ENCODE assay signal across 15 cellular contexts in the genomic region with DNA sequence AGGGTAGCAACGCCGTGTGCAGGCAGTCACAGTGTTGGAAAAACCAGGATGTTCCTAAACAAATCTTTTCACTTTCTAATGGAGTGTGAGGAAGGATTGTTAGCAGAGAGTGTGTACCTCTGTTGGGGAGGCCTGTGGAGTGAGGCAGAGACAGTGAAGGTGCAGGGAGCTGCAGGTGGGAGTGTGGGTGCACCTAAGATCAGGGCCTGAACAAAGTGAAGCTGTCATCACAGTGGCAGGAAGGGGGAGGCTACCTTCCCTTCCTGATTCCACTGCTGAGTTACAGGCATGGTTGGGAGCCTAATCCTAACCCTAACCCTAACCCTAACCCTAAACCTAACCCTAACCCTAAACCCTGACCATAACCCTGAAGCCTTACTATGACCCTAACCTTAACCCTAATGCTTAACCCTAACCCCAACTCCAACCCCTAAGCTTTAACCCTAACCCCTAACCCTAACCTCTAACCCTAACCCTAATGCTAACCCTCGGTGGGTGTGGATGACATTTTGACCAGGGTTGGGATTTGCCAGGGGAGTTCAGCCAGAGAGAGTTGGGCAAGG.
DNase-seq lines count a peak whose midpoint lies in the region; ATAC-seq lines count a peak whose summit lies in the region.
"Had no signal": no experiment of that assay in that cellular context is flagged by ENCODE, and none has a peak within 500 bp of the region (broad histone marks: within the 10 kb centered on the region; RNA-seq: fewer than 3 reads in every experiment).

No MANE protein-coding gene starts in this region.

- H3K27me3 Mint-ChIP-seq in CD4-positive, CD25-positive, alpha-beta regulatory T cell = no peaks in the 10 kb centered on the region
- no peaks in the 10 kb centered on the region for H3K27me3 Mint-ChIP-seq in CD4-positive, alpha-beta memory T cell
- no peaks in the 10 kb centered on the region for H3K27me3 Mint-ChIP-seq in activated naive CD8-positive, alpha-beta T cell treated with anti-CD3 and anti-CD28 coated beads, Interleukin-2, amount 10 ng/mL, durations not matched to agents 7 days and 5 days
- no peaks in the 10 kb centered on the region for H3K27me3 Mint-ChIP-seq in naive thymus-derived CD4-positive, alpha-beta T cell

- H3K4me3 ChIP-seq in CD4-positive, CD25-positive, alpha-beta regulatory T cell (ENCODE audit: low read depth, low read length) = no peak overlapping the region
- no peak overlapping the region for H3K4me3 ChIP-seq in CD4-positive, alpha-beta memory T cell (ENCODE audit: low read length in 2 of 2)
- H3K4me3 ChIP-seq in naive thymus-derived CD4-positive, alpha-beta T cell (ENCODE audit: low read length) = no peak overlapping the region
- H3K4me3 ChIP-seq: left lung, sigmoid colon had no signal

- H3K36me3 Mint-ChIP-seq in CD4-positive, CD25-positive, alpha-beta regulatory T cell = no peaks in the 10 kb centered on the region
- no peaks in the 10 kb centered on the region for H3K36me3 Mint-ChIP-seq in CD4-positive, alpha-beta memory T cell
- peaks cover 19% of the 10 kb centered on the region for H3K36me3 Mint-ChIP-seq in activated naive CD8-positive, alpha-beta T cell treated with anti-CD3 and anti-CD28 coated beads, Interleukin-2, amount 10 ng/mL, durations not matched to agents 7 days and 5 days
- H3K36me3 Mint-ChIP-seq in naive thymus-derived CD4-positive, alpha-beta T cell = peaks cover 0 to 17% (median 0%) of the 10 kb centered on the region in 5 donors

- H3K27ac Mint-ChIP-seq in CD4-positive, CD25-positive, alpha-beta regulatory T cell = peak overlapping the region; percentile 50 to 67 (median 59)
- peak overlapping the region; percentile 65 to 96 (median 90) for H3K27ac Mint-ChIP-seq in CD4-positive, alpha-beta memory T cell
- H3K27ac Mint-ChIP-seq in activated naive CD8-positive, alpha-beta T cell treated with anti-CD3 and anti-CD28 coated beads, Interleukin-2, amount 10 ng/mL, durations not matched to agents 7 days and 5 days = peak overlapping the region; percentile 79
- H3K27ac Mint-ChIP-seq in naive thymus-derived CD4-positive, alpha-beta T cell = peak overlapping the region in 5 of 9 donors; percentile 6 to 56 (median 22)

- peaks cover 0 to 52% (median 32%) of the 10 kb centered on the region in 4 donors for H3K4me1 Mint-ChIP-seq in CD4-positive, CD25-positive, alpha-beta regulatory T cell
- peaks cover 41 to 77% (median 61%) of the 10 kb centered on the region in 4 donors for H3K4me1 Mint-ChIP-seq in CD4-positive, alpha-beta memory T cell
- peaks cover 64% of the 10 kb centered on the region for H3K4me1 Mint-ChIP-seq in activated naive CD8-positive, alpha-beta T cell treated with anti-CD3 and anti-CD28 coated beads, Interleukin-2, amount 10 ng/mL, durations not matched to agents 7 days and 5 days
- H3K4me1 Mint-ChIP-seq in naive thymus-derived CD4-positive, alpha-beta T cell = peaks cover 17 to 59% (median 22%) of the 10 kb centered on the region in 7 donors

- peaks cover 22% of the 10 kb centered on the region for H3K4me1 ChIP-seq in CD4-positive, CD25-positive, alpha-beta regulatory T cell (ENCODE audit: control insufficient read depth, insufficient read depth, low read length, poor library complexity, severe bottlenecking)
- peaks cover 57% of the 10 kb centered on the region for H3K4me1 ChIP-seq in CD4-positive, alpha-beta memory T cell (ENCODE audit: insufficient read depth, low read length)
- H3K4me1 ChIP-seq in naive thymus-derived CD4-positive, alpha-beta T cell (ENCODE audit: control insufficient read depth in 2 of 2, insufficient read depth in 2 of 2, low read length in 2 of 2) = peaks cover 7 to 42% of the 10 kb centered on the region in 2 donors
- H3K4me1 ChIP-seq: left lung had no signal

- intact Hi-C loops in CD4-positive, alpha-beta memory T cell (cut with micrococcal nuclease) = loop anchor here (10.0 kb wide), 1 partner anchor 279 kb away; no protein-coding TSS in a partner anchor
- intact Hi-C loops in naive thymus-derived CD4-positive, alpha-beta T cell (cut with micrococcal nuclease) = no loop called here
- intact Hi-C loops in sciatic nerve (cut with DNase I) = no loop called here

- CTCF ChIA-PET in CD4-positive, alpha-beta memory T cell (lab: Charles Lee; ENCODE audit: partially characterized antibody) = no interaction called here
- CTCF ChIA-PET in naive thymus-derived CD4-positive, alpha-beta T cell (lab: Charles Lee) = no interaction called here

- H3K4me3 Mint-ChIP-seq in CD4-positive, CD25-positive, alpha-beta regulatory T cell = peak overlapping the region in 1 of 4 donors; percentile 4
- H3K4me3 Mint-ChIP-seq in CD4-positive, alpha-beta memory T cell = peak overlapping the region; percentile 47 to 81 (median 72)
- no peak overlapping the region for H3K4me3 Mint-ChIP-seq in activated naive CD8-positive, alpha-beta T cell treated with anti-CD3 and anti-CD28 coated beads, Interleukin-2, amount 10 ng/mL, durations not matched to agents 7 days and 5 days
- no peak overlapping the region for H3K4me3 Mint-ChIP-seq in naive thymus-derived CD4-positive, alpha-beta T cell

- no peaks in the 10 kb centered on the region for H3K36me3 ChIP-seq in CD4-positive, CD25-positive, alpha-beta regulatory T cell (ENCODE audit: control insufficient read depth, insufficient read depth, low read length)
- H3K36me3 ChIP-seq in CD4-positive, alpha-beta memory T cell (ENCODE audit: insufficient read depth, low read length) = no peaks in the 10 kb centered on the region
- no peaks in the 10 kb centered on the region for H3K36me3 ChIP-seq in naive thymus-derived CD4-positive, alpha-beta T cell (ENCODE audit: control insufficient read depth in 2 of 3, insufficient read depth in 3 of 3, low read length in 3 of 3)
- H3K36me3 ChIP-seq: left lung, sigmoid colon had no signal

- no peaks in the 10 kb centered on the region for H3K27me3 ChIP-seq in CD4-positive, CD25-positive, alpha-beta regulatory T cell (ENCODE audit: control insufficient read depth, insufficient read depth, low read length)
- no peaks in the 10 kb centered on the region for H3K27me3 ChIP-seq in CD4-positive, alpha-beta memory T cell (ENCODE audit: insufficient read depth, low read length)
- no peaks in the 10 kb centered on the region for H3K27me3 ChIP-seq in naive thymus-derived CD4-positive, alpha-beta T cell (ENCODE audit: control insufficient read depth in 2 of 2, insufficient read depth in 2 of 2, low read length in 2 of 2)
- H3K27me3 ChIP-seq: left lung, sigmoid colon had no signal

- no peak for ATAC-seq in CD4-positive, CD25-positive, alpha-beta regulatory T cell (ENCODE audit: low read depth in 2 of 2)
- peak; percentile 32 for ATAC-seq in activated naive CD8-positive, alpha-beta T cell treated with anti-CD3 and anti-CD28 coated beads, Interleukin-2, amount 10 ng/mL, durations not matched to agents 7 days and 5 days (ENCODE audit: low read depth)
- peak; percentile 31 for ATAC-seq in naive thymus-derived CD4-positive, alpha-beta T cell
- ATAC-seq in GM18907 (IDR thresholded peaks at IDR 0.05; ENCODE audit: unreplicated experiment) = no peak
- no peak for ATAC-seq in GM19455 (IDR thresholded peaks at IDR 0.05; ENCODE audit: unreplicated experiment)
- ATAC-seq in sciatic nerve = no peak
- ATAC-seq: HCT116, left lung had no signal

- DNase-seq in CD4-positive, CD25-positive, alpha-beta regulatory T cell = no peak
- DNase-seq in CD4-positive, alpha-beta memory T cell = no peak
- DNase-seq in activated naive CD8-positive, alpha-beta T cell treated with anti-CD3 and anti-CD28 coated beads, Interleukin-2, amount 10 ng/mL, durations not matched to agents 7 days and 5 days = no peak
- no peak for DNase-seq in naive thymus-derived CD4-positive, alpha-beta T cell
- no peak for DNase-seq in sciatic nerve (ENCODE audit: low spot score)
- DNase-seq: activated naive CD4-positive, alpha-beta T cell treated with anti-CD3 and anti-CD28 coated beads, Interleukin-2, amount 50 U/mL, for 16 hours; cortex of kidney; KBM-7; left lung; NCI-H1930; NCI-H446; sigmoid colon had no signal

- H3K9me3 ChIP-seq in CD4-positive, CD25-positive, alpha-beta regulatory T cell (ENCODE audit: control insufficient read depth in 2 of 2, low read length in 2 of 2) = peaks cover 0 to 3% of the 10 kb centered on the region in 2 experiments
- no peaks in the 10 kb centered on the region for H3K9me3 ChIP-seq in CD4-positive, alpha-beta memory T cell (ENCODE audit: control insufficient read depth in 1 of 2, low read length in 2 of 2)
- no peaks in the 10 kb centered on the region for H3K9me3 ChIP-seq in naive thymus-derived CD4-positive, alpha-beta T cell (ENCODE audit: control insufficient read depth in 2 of 3, low read length in 3 of 3)

- H3K27ac ChIP-seq in CD4-positive, CD25-positive, alpha-beta regulatory T cell (ENCODE audit: insufficient read depth, low read length, poor library complexity, severe bottlenecking) = no peak overlapping the region
- H3K27ac ChIP-seq in CD4-positive, alpha-beta memory T cell (ENCODE audit: low read depth, low read length) = peak overlapping the region; percentile 30
- no peak overlapping the region for H3K27ac ChIP-seq in naive thymus-derived CD4-positive, alpha-beta T cell (ENCODE audit: low read depth, low read length)
- H3K27ac ChIP-seq: left lung, sigmoid colon had no signal

- POLR2A ChIA-PET in CD4-positive, alpha-beta memory T cell (lab: Charles Lee; ENCODE audit: partially characterized antibody) = interaction anchor here (1.1 to 12.5 kb wide), 7 partner anchors 8 to 161 kb away, joined by 3 to 248 read pairs (median 14); a partner anchor contains a TSS
- POLR2A ChIA-PET in activated naive CD8-positive, alpha-beta T cell treated with anti-CD3 and anti-CD28 coated beads, Interleukin-2, amount 10 ng/mL, durations not matched to agents 7 days and 5 days (lab: Charles Lee) = interaction anchor here (2.7 to 12.3 kb wide), 5 partner anchors 9 to 161 kb away, joined by 9 to 258 read pairs (median 79); a partner anchor contains a TSS
- POLR2A ChIA-PET in naive thymus-derived CD4-positive, alpha-beta T cell (lab: Charles Lee) = interaction anchor here (3.5 kb wide), 1 partner anchor 159 kb away, joined by 15 read pairs; a partner anchor contains a TSS

- peaks cover 0 to 1% (median 0%) of the 10 kb centered on the region in 7 donors for H3K9me3 Mint-ChIP-seq in CD4-positive, CD25-positive, alpha-beta regulatory T cell
- no peaks in the 10 kb centered on the region for H3K9me3 Mint-ChIP-seq in CD4-positive, alpha-beta memory T cell
- H3K9me3 Mint-ChIP-seq in activated naive CD8-positive, alpha-beta T cell treated with anti-CD3 and anti-CD28 coated beads, Interleukin-2, amount 10 ng/mL, durations not matched to agents 7 days and 5 days = peaks cover 3% of the 10 kb centered on the region
- peaks cover 0 to 3% (median 0%) of the 10 kb centered on the region in 11 donors for H3K9me3 Mint-ChIP-seq in naive thymus-derived CD4-positive, alpha-beta T cell

Comparison
In these comparisons a context has a peak if more than half of its experiments do, and no peak if none do; other contexts are left out.
1. ATAC-seq: peak in activated naive CD8-positive, alpha-beta T cell treated with anti-CD3 and anti-CD28 coated beads, Interleukin-2, amount 10 ng/mL, durations not matched to agents 7 days and 5 days (single experiment) and naive thymus-derived CD4-positive, alpha-beta T cell (single experiment); none in CD4-positive, CD25-positive, alpha-beta regulatory T cell (0 of 2), GM18907 (single experiment), GM19455 (single experiment) and sciatic nerve (single experiment).
2. H3K27ac Mint-ChIP-seq: peak in every context shown above with its lines; median percentile 90 in CD4-positive, alpha-beta memory T cell; 79 in activated naive CD8-positive, alpha-beta T cell treated with anti-CD3 and anti-CD28 coated beads, Interleukin-2, amount 10 ng/mL, durations not matched to agents 7 days and 5 days; 59 in CD4-positive, CD25-positive, alpha-beta regulatory T cell; 22 in naive thymus-derived CD4-positive, alpha-beta T cell.
3. H3K4me3 Mint-ChIP-seq: peak in CD4-positive, alpha-beta memory T cell (8 of 8); none in activated naive CD8-positive, alpha-beta T cell treated with anti-CD3 and anti-CD28 coated beads, Interleukin-2, amount 10 ng/mL, durations not matched to agents 7 days and 5 days (single experiment) and naive thymus-derived CD4-positive, alpha-beta T cell (0 of 10).